Comparison of ENCODE assay signal across 9 cellular contexts in genomic region chr1:228664399-228664914, GRCh38.
A peak's percentile ranks its signal among the peaks of the same experiment; 100 is the strongest.
DNase-seq lines count a peak whose midpoint lies in the region; ATAC-seq, FAIRE-seq and TF ChIP-seq lines count a peak whose summit lies in the region.
"Had no signal": no experiment of that assay in that cellular context is flagged by ENCODE, and none has a peak within 500 bp of the region (broad histone marks: within the 10 kb centered on the region; RNA-seq: fewer than 3 reads in every experiment).

No MANE protein-coding gene starts in this region.

- H3K4me3 Mint-ChIP-seq in activated T-cell treated with anti-CD3 and anti-CD28 coated beads, Interleukin-2, amount 50 U/mL, for 72 hours: no peak overlapping the region

- H3K36me3 Mint-ChIP-seq in activated T-cell treated with anti-CD3 and anti-CD28 coated beads, Interleukin-2, amount 50 U/mL, for 72 hours (ENCODE audit: insufficient read depth in 2 of 2): no peaks in the 10 kb centered on the region
- H3K36me3 Mint-ChIP-seq: activated naive CD4-positive, alpha-beta T cell treated with anti-CD3 and anti-CD28 coated beads, Interleukin-2, amount 50 U/mL, for 72 hours had no signal

- TF ChIP-seq CTCF in LNCaP clone FGC (IDR thresholded peaks at IDR 0.05; ENCODE audit: control insufficient read depth, extremely low read depth, insufficient read depth): peak; percentile 72
- TF ChIP-seq CTCF in fibroblast of villous mesenchyme (IDR thresholded peaks at IDR 0.05; ENCODE audit: insufficient read depth, low read depth, low read length): peak; percentile 74
- peak; percentile 78 to 90 (median 87) for TF ChIP-seq CTCF in testis (IDR thresholded peaks at IDR 0.05)

- H3K9me3 Mint-ChIP-seq in activated T-cell treated with anti-CD3 and anti-CD28 coated beads, Interleukin-2, amount 50 U/mL, for 72 hours: peaks cover 0 to 1% of the 10 kb centered on the region in 2 donors
- H3K9me3 Mint-ChIP-seq: activated naive CD4-positive, alpha-beta T cell treated with anti-CD3 and anti-CD28 coated beads, Interleukin-2, amount 50 U/mL, for 72 hours had no signal

- H3K9me3 ChIP-seq in testis: no peaks in the 10 kb centered on the region

- H3K27ac Mint-ChIP-seq in activated T-cell treated with anti-CD3 and anti-CD28 coated beads, Interleukin-2, amount 50 U/mL, for 72 hours: no peak overlapping the region
- H3K27ac Mint-ChIP-seq: activated naive CD4-positive, alpha-beta T cell treated with anti-CD3 and anti-CD28 coated beads, Interleukin-2, amount 50 U/mL, for 72 hours had no signal

- H3K27me3 Mint-ChIP-seq in activated T-cell treated with anti-CD3 and anti-CD28 coated beads, Interleukin-2, amount 50 U/mL, for 72 hours (ENCODE audit: low read depth): peaks cover 15% of the 10 kb centered on the region

- H3K4me1 Mint-ChIP-seq in activated T-cell treated with anti-CD3 and anti-CD28 coated beads, Interleukin-2, amount 50 U/mL, for 72 hours (ENCODE audit: low read depth): no peaks in the 10 kb centered on the region

- H3K36me3 ChIP-seq in testis (ENCODE audit: low read depth, missing control alignments): no peaks in the 10 kb centered on the region

- intact Hi-C loops in testis (cut with DNase I; ENCODE audit: low total_unique reads): no loop called here

- no peak for ATAC-seq in activated T-cell treated with anti-CD3 and anti-CD28 coated beads, Interleukin-2, amount 50 U/mL, for 72 hours (replicated peaks in 1 of 2)
- ATAC-seq in HG03565 (IDR thresholded peaks at IDR 0.05; ENCODE audit: unreplicated experiment): no peak
- ATAC-seq: activated naive CD4-positive, alpha-beta T cell treated with anti-CD3 and anti-CD28 coated beads, Interleukin-2, amount 50 U/mL, for 72 hours had no signal

- no peaks in the 10 kb centered on the region for H3K4me1 ChIP-seq in testis

- H3K4me3 ChIP-seq in LNCaP clone FGC (ENCODE audit: low read depth, low read length) (no peak overlapping the region), fibroblast of villous mesenchyme (ENCODE audit: low read depth, low read length) (no peak overlapping the region), testis (no peak overlapping the region)

- TF ChIP-seq POLR2A in testis (IDR thresholded peaks at IDR 0.05): no peak

- DNase-seq in DMS153 (lab: John Stamatoyannopoulos, UW): peak; percentile 64
- DNase-seq in LNCaP clone FGC (ENCODE audit: low read depth): peak; percentile 70
- peak; percentile 35 for DNase-seq in RCC 7860 (ENCODE audit: low spot score)
- DNase-seq in activated T-cell treated with anti-CD3 and anti-CD28 coated beads, Interleukin-2, amount 50 U/mL, for 72 hours: peak; percentile 66 to 80
- peak; percentile 72 for DNase-seq in fibroblast of villous mesenchyme (ENCODE audit: low read depth)
- DNase-seq in occipital lobe (lab: John Stamatoyannopoulos, UW): peak; percentile 50
- peak; percentile 92 for DNase-seq in testis

- 17 to 31% methylated on average over 14 of the region's 14 CpGs for WGBS in testis, 2 donors

- no peak overlapping the region for H3K27ac ChIP-seq in testis

- peak; percentile 47 for FAIRE-seq in RCC 7860 (lab: Jason Lieb, UNC)

- no peaks in the 10 kb centered on the region for H3K27me3 ChIP-seq in testis

Comparison
In these comparisons a context has a peak if more than half of its experiments do, and no peak if none do; other contexts are left out.
1. DNase-seq: peak in every context shown above with its lines; median percentile 92 in testis; 73 in activated T-cell treated with anti-CD3 and anti-CD28 coated beads, Interleukin-2, amount 50 U/mL, for 72 hours; 72 in fibroblast of villous mesenchyme; 70 in LNCaP clone FGC; 64 in DMS153; 50 in occipital lobe; 35 in RCC 7860.